ENCODE assay signal across 16 cellular contexts in genomic region chr21:25857308-25858099, GRCh38.
"Had no signal": no experiment of that assay in that cellular context is flagged by ENCODE, and none has a peak within 500 bp of the region (broad histone marks: within the 10 kb centered on the region; RNA-seq: fewer than 3 reads in every experiment).

No MANE protein-coding gene starts in this region.

- FAIRE-seq: astrocyte, kidney had no signal

- H3K9me3 Mint-ChIP-seq: activated CD4-positive, alpha-beta memory T cell treated with anti-CD3 and anti-CD28 coated beads, Interleukin-2, amount 10 ng/mL, durations not matched to agents 7 days and 5 days; activated naive CD8-positive, alpha-beta T cell treated with anti-CD3 and anti-CD28 coated beads, Interleukin-2, amount 10 ng/mL, durations not matched to agents 7 days and 5 days; activated T-cell treated with anti-CD3 and anti-CD28 coated beads, Interleukin-2, amount 50 U/mL, for 72 hours; naive thymus-derived CD8-positive, alpha-beta T cell had no signal

- H3K27ac Mint-ChIP-seq: activated CD4-positive, alpha-beta memory T cell treated with anti-CD3 and anti-CD28 coated beads, Interleukin-2, amount 10 ng/mL, durations not matched to agents 7 days and 5 days; activated CD4-positive, alpha-beta T cell treated with anti-CD3 and anti-CD28 coated beads for 36 hours; activated naive CD8-positive, alpha-beta T cell treated with anti-CD3 and anti-CD28 coated beads, Interleukin-2, amount 10 ng/mL, durations not matched to agents 7 days and 5 days; activated T-cell treated with anti-CD3 and anti-CD28 coated beads, Interleukin-2, amount 50 U/mL, for 72 hours; naive thymus-derived CD8-positive, alpha-beta T cell had no signal

- DNase-seq: activated CD4-positive, alpha-beta memory T cell treated with anti-CD3 and anti-CD28 coated beads, Interleukin-2, amount 10 ng/mL, durations not matched to agents 7 days and 5 days; activated CD4-positive, alpha-beta T cell treated with anti-CD3 and anti-CD28 coated beads for 36 hours; activated CD8-positive, alpha-beta memory T cell treated with anti-CD3 and anti-CD28 coated beads, Interleukin-2, amount 50 U/mL, for 4 hours; activated gamma-delta T cell treated with Interleukin-2 at 50 U/mL for 16 hours; activated naive CD8-positive, alpha-beta T cell treated with anti-CD3 and anti-CD28 coated beads, Interleukin-2, amount 10 ng/mL, durations not matched to agents 7 days and 5 days; activated T-cell treated with anti-CD3 and anti-CD28 coated beads, Interleukin-2, amount 50 U/mL, for 72 hours; colonic mucosa; effector CD8-positive, alpha-beta T cell; kidney; naive thymus-derived CD8-positive, alpha-beta T cell; stimulated activated CD4-positive, alpha-beta T cell treated with anti-CD3 and anti-CD28 coated beads, Interleukin-2, amount 100 ng/mL, for 48 hours; stimulated activated naive CD4-positive, alpha-beta T cell treated with Interleukin-2 at 50 U/mL for 16 hours; T1000; upper lobe of left lung had no signal

- H3K4me3 ChIP-seq: colonic mucosa, upper lobe of left lung had no signal

- H3K4me3 Mint-ChIP-seq: activated CD4-positive, alpha-beta memory T cell treated with anti-CD3 and anti-CD28 coated beads, Interleukin-2, amount 10 ng/mL, durations not matched to agents 7 days and 5 days; activated CD4-positive, alpha-beta T cell treated with anti-CD3 and anti-CD28 coated beads for 36 hours; activated naive CD8-positive, alpha-beta T cell treated with anti-CD3 and anti-CD28 coated beads, Interleukin-2, amount 10 ng/mL, durations not matched to agents 7 days and 5 days; activated T-cell treated with anti-CD3 and anti-CD28 coated beads, Interleukin-2, amount 50 U/mL, for 72 hours; naive thymus-derived CD8-positive, alpha-beta T cell had no signal

- H3K27me3 Mint-ChIP-seq: naive thymus-derived CD8-positive, alpha-beta T cell had no signal

- H3K9me3 ChIP-seq: colonic mucosa, upper lobe of left lung had no signal

- H3K36me3 ChIP-seq: colonic mucosa, upper lobe of left lung had no signal

- H3K36me3 Mint-ChIP-seq: activated naive CD8-positive, alpha-beta T cell treated with anti-CD3 and anti-CD28 coated beads, Interleukin-2, amount 10 ng/mL, durations not matched to agents 7 days and 5 days; naive thymus-derived CD8-positive, alpha-beta T cell had no signal

- H3K4me1 ChIP-seq: colonic mucosa, upper lobe of left lung had no signal

- H3K27ac ChIP-seq: colonic mucosa, upper lobe of left lung, VCaP had no signal

- H3K4me1 Mint-ChIP-seq: activated CD4-positive, alpha-beta memory T cell treated with anti-CD3 and anti-CD28 coated beads, Interleukin-2, amount 10 ng/mL, durations not matched to agents 7 days and 5 days; activated CD4-positive, alpha-beta T cell treated with anti-CD3 and anti-CD28 coated beads for 36 hours; naive thymus-derived CD8-positive, alpha-beta T cell had no signal

- H3K27me3 ChIP-seq: colonic mucosa, upper lobe of left lung had no signal

- ATAC-seq: activated CD4-positive, alpha-beta T cell treated with anti-CD3 and anti-CD28 coated beads for 36 hours; activated T-cell treated with anti-CD3 and anti-CD28 coated beads, Interleukin-2, amount 50 U/mL, for 72 hours; naive thymus-derived CD8-positive, alpha-beta T cell had no signal
